In the genomic region with DNA sequence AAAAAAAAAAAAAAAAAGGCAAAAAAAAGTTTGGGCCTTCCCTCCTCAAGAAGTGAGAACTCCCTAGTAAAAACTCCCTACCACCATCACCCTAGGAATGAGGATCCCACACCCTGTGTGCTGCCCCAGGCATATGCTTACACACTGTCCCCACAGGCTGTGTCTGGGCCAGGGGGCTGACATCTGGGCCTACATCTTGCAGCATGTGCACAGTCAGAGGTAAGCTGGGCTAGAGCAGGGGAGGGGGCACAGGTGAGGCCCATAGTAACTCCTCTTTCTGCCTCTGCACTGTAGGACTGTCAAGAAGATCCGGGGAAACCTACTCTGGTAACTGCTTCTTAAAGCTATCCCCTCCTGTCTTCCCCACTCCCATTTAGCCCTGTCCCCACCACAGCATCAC, we compare ENCODE assay signal across 14 cellular contexts. TPM values are rescaled to one million over a fixed set of nuclear protein-coding genes. Genes with fewer than 3 reads are reported as not detected.
DNase-seq lines count a peak whose midpoint lies in the region; ATAC-seq, FAIRE-seq and TF ChIP-seq lines count a peak whose summit lies in the region.
"Had no signal": no experiment of that assay in that cellular context is flagged by ENCODE, and none has a peak within 500 bp of the region (broad histone marks: within the 10 kb centered on the region; RNA-seq: fewer than 3 reads in every experiment).

No MANE protein-coding gene starts in this region.

- H3K79me2 ChIP-seq in Karpas-422 (ENCODE audit: low read length) = peaks cover 14% of the 10 kb centered on the region
- H3K79me2 ChIP-seq in GM12878 (ENCODE audit: control insufficient read depth, insufficient read depth, low read length) = peaks cover 4% of the 10 kb centered on the region
- H3K79me2 ChIP-seq in neural progenitor cell (ENCODE audit: low read depth) = peaks cover 7% of the 10 kb centered on the region

- no peak for TF ChIP-seq EP300 in GM12878 (IDR thresholded peaks at IDR 0.05; ENCODE audit: borderline replicate concordance in 1 of 2, control insufficient read depth in 1 of 2, low read depth in 2 of 2, low read length in 2 of 2)

- H3K27ac ChIP-seq in Karpas-422 (ENCODE audit: low read length) (no peak overlapping the region), GM12878 (ENCODE audit: control insufficient read depth, insufficient read depth) (no peak overlapping the region), neural progenitor cell (no peak overlapping the region)

- peaks cover 23% of the 10 kb centered on the region for H3K4me1 Mint-ChIP-seq in T-helper 1 cell treated with Interleukin-12 subunit alpha and Interleukin-12 subunit beta and Interleukin-4 antibody, amounts not matched to agents 30 μg/mL and 1 μg/mL, for 36 hours (ENCODE audit: low read depth)
- H3K4me1 Mint-ChIP-seq in neural progenitor cell = no peaks in the 10 kb centered on the region

- peak overlapping the region; percentile 87 for H3K4me3 Mint-ChIP-seq in T-helper 1 cell treated with Interleukin-12 subunit alpha and Interleukin-12 subunit beta and Interleukin-4 antibody, amounts not matched to agents 30 μg/mL and 1 μg/mL, for 36 hours
- H3K4me3 Mint-ChIP-seq in neural progenitor cell = peak overlapping the region; percentile 92

- H3K9ac ChIP-seq in Karpas-422 (ENCODE audit: low read length) = peak overlapping the region; percentile 90
- H3K9ac ChIP-seq in GM12878 (ENCODE audit: control insufficient read depth, insufficient read depth, low read length) = peak overlapping the region; percentile 95; the same call in 1 of the 2 replicates
- H3K9ac ChIP-seq in neural progenitor cell = no peak overlapping the region

- WGBS in GM12878 (ENCODE audit: insufficient coverage, insufficient replicate concordance, low lambda C conversion rate, missing lambda C conversion rate) = 73% methylated on average over 1 of the region's 1 CpG

- POLR2A ChIA-PET in GM12878 (lab: Charles Lee) = interaction anchor here (0.6 to 3.7 kb wide), 6 partner anchors 9 to 96 kb away, joined by 3 to 30 read pairs (median 4); a partner anchor contains a TSS

- CTCF ChIA-PET in GM12878 (lab: Yijun Ruan, JAX) = interaction anchor here (0.7 to 1.6 kb wide), 2 partner anchors 79 to 103 kb away, joined by 3 to 4 read pairs; no protein-coding TSS in a partner anchor

- H3K9me3 ChIP-seq in Karpas-422 (ENCODE audit: low read length) (no peaks in the 10 kb centered on the region), GM12878 (replicated peaks; ENCODE audit: control insufficient read depth, insufficient read depth, low read length) (peaks cover 2% of the 10 kb centered on the region; the same call in 2 of the 3 replicates), neural progenitor cell (ENCODE audit: low read depth) (no peaks in the 10 kb centered on the region)

- H3K4me2 ChIP-seq in Karpas-422 (ENCODE audit: low read depth, low read length, poor library complexity, severe bottlenecking) = peak overlapping the region; percentile 91
- peak overlapping the region; percentile 57; the same call in 1 of the 2 replicates for H3K4me2 ChIP-seq in GM12878 (ENCODE audit: control insufficient read depth, insufficient read depth)
- H3K4me2 ChIP-seq in neural progenitor cell = peak overlapping the region; percentile 99

- TF ChIP-seq RAD21 in GM12878 (IDR thresholded peaks at IDR 0.05; ENCODE audit: insufficient read depth, low read depth, low read length) = no peak

- no peaks in the 10 kb centered on the region for H3K27me3 ChIP-seq in Karpas-422 (ENCODE audit: low read length)
- H3K27me3 ChIP-seq in GM12878 (replicated peaks in 1 of 2; ENCODE audit: control insufficient read depth in 2 of 2, insufficient read depth in 2 of 2, low read length in 1 of 2) = no peaks in the 10 kb centered on the region
- peaks cover 6% of the 10 kb centered on the region for H3K27me3 ChIP-seq in neural progenitor cell

- H3K9me3 Mint-ChIP-seq in T-helper 1 cell treated with Interleukin-12 subunit alpha and Interleukin-12 subunit beta and Interleukin-4 antibody, amounts not matched to agents 30 μg/mL and 1 μg/mL, for 36 hours = peaks cover 7% of the 10 kb centered on the region
- peaks cover 2% of the 10 kb centered on the region for H3K9me3 Mint-ChIP-seq in neural progenitor cell

- ATAC-seq in GM12878 (no peak), HG03520 (IDR thresholded peaks at IDR 0.05; ENCODE audit: unreplicated experiment) (no peak)

- no peaks in the 10 kb centered on the region for H3K27me3 Mint-ChIP-seq in T-helper 1 cell treated with Interleukin-12 subunit alpha and Interleukin-12 subunit beta and Interleukin-4 antibody, amounts not matched to agents 30 μg/mL and 1 μg/mL, for 36 hours (ENCODE audit: low read depth)
- peaks cover 15% of the 10 kb centered on the region for H3K27me3 Mint-ChIP-seq in neural progenitor cell (ENCODE audit: insufficient read depth, low read depth)

- TF ChIP-seq POLR2A in GM12878 (IDR thresholded peaks at IDR 0.05; ENCODE audit: low read depth, low read length) = no peak

- no peak for TF ChIP-seq CTCF in GM12878 (IDR thresholded peaks at IDR 0.05 in 2 of 3, conservative IDR thresholded peaks at IDR 0.05 in 1 of 3; ENCODE audit: control insufficient read depth in 2 of 3, extremely low read depth in 1 of 3, insufficient read depth in 1 of 3, low read depth in 3 of 3, low read length in 3 of 3)
- no peak for TF ChIP-seq CTCF in neural progenitor cell (IDR thresholded peaks at IDR 0.05)

- H3K4me1 ChIP-seq in Karpas-422 (ENCODE audit: low read length) (peaks cover 18% of the 10 kb centered on the region), GM12878 (ENCODE audit: control insufficient read depth, insufficient read depth, low read length) (peaks cover 17% of the 10 kb centered on the region), neural progenitor cell (no peaks in the 10 kb centered on the region)

- no peak overlapping the region for H2AFZ ChIP-seq in Karpas-422 (ENCODE audit: low read length)
- H2AFZ ChIP-seq in GM12878 (ENCODE audit: control insufficient read depth, low read depth, low read length) = no peak overlapping the region
- no peak overlapping the region for H2AFZ ChIP-seq in neural progenitor cell (replicated peaks)

- RAD21 ChIA-PET in GM12878 (lab: Charles Lee; ENCODE audit: unreplicated experiment) = no interaction called here

- SMC1A ChIA-PET in GM12878 (lab: Charles Lee; ENCODE audit: uncharacterized antibody, unreplicated experiment) = interaction anchor here (0.9 to 1.0 kb wide), 2 partner anchors 12 to 27 kb away, joined by 3 to 4 read pairs; no protein-coding TSS in a partner anchor

- H3F3A ChIP-seq in neural progenitor cell (ENCODE audit: low read depth) = no peaks in the 10 kb centered on the region

- H3K27ac Mint-ChIP-seq in T-helper 1 cell treated with Interleukin-12 subunit alpha and Interleukin-12 subunit beta and Interleukin-4 antibody, amounts not matched to agents 30 μg/mL and 1 μg/mL, for 36 hours = peak overlapping the region; percentile 77
- no peak overlapping the region for H3K27ac Mint-ChIP-seq in neural progenitor cell

- in situ Hi-C loops in GM12878 (cut with MboI) = no loop called here

- H3K36me3 ChIP-seq in Karpas-422 (ENCODE audit: insufficient read depth, low read length) (no peaks in the 10 kb centered on the region; the same call in 1 of the 2 replicates), GM12878 (ENCODE audit: control insufficient read depth in 2 of 2, insufficient read depth in 2 of 2, low read length in 1 of 2) (no peaks in the 10 kb centered on the region), neural progenitor cell (no peaks in the 10 kb centered on the region)

- H4K20me1 ChIP-seq in Karpas-422 (ENCODE audit: insufficient read depth, low read depth, low read length) (no peaks in the 10 kb centered on the region), GM12878 (ENCODE audit: control insufficient read depth, insufficient read depth) (no peaks in the 10 kb centered on the region), neural progenitor cell (ENCODE audit: low read depth) (no peaks in the 10 kb centered on the region)

- H3K36me3 Mint-ChIP-seq in T-helper 1 cell treated with Interleukin-12 subunit alpha and Interleukin-12 subunit beta and Interleukin-4 antibody, amounts not matched to agents 30 μg/mL and 1 μg/mL, for 36 hours (ENCODE audit: low read depth) = peaks cover 4% of the 10 kb centered on the region
- peaks cover 2% of the 10 kb centered on the region for H3K36me3 Mint-ChIP-seq in neural progenitor cell

- DNase-seq in T-helper 1 cell (no peak), Karpas-422 (no peak), GM12878 (ENCODE audit: low read depth, low spot score) (no peak), neural progenitor cell (ENCODE audit: low spot score) (no peak), hypothalamus (lab: John Stamatoyannopoulos, UW) (no peak), 8988T (no peak)
- DNase-seq: activated CD4-positive, CD25-positive, alpha-beta regulatory T cell; hippocampal formation had no signal

- H3K9me2 ChIP-seq in Karpas-422 (replicated peaks; ENCODE audit: insufficient read depth, low read length) = no peaks in the 10 kb centered on the region

- BruUV-seq in GM12878 (replicated peaks; lab: Mats Ljungman, UMichigan) = no TSS peak

- H3K4me3 ChIP-seq in Karpas-422 (ENCODE audit: low read length) = peak overlapping the region; percentile 94
- H3K4me3 ChIP-seq in GM12878 = peak overlapping the region; percentile 74
- H3K4me3 ChIP-seq in neural progenitor cell = peak overlapping the region; percentile 83

- no peak for FAIRE-seq in GM12878 (lab: Jason Lieb, UNC)
- FAIRE-seq: A204.1, G401.6 had no signal

- intact Hi-C loops in GM12878 (cut with micrococcal nuclease; ENCODE audit: unreplicated experiment) = loop anchor here (5.0 kb wide), 1 partner anchor 66 kb away; a partner anchor contains a TSS

RNA-seq across cellular contexts. Expression of a gene that starts 1.0 kb away (rescaled TPM):
- total RNA-seq in Karpas-422 (2014; rRNA removed; shearing (Covaris generic); ENCODE audit: low replicate concordance) = 12.5 and 26.2 TPM in 2 replicates
- total RNA-seq in GM12878 (2013; cell fraction: nucleolus; rRNA removed) = 30.7 and 33.8 TPM in 2 replicates
- 25.7 and 28.0 TPM in 2 replicates for total RNA-seq in GM12878 (2014; rRNA removed)
- total RNA-seq in GM12878 (2014; rRNA removed; fragmentation: Illumina TruSeq; extraction: Trizol) = 8.6 and 8.9 TPM in 2 replicates
- total RNA-seq in GM12878 (2021) = 32.6 and 34.9 TPM in 2 replicates
- polyA plus RNA-seq in GM12878 (2011; ENCODE audit: low read depth) = 8.7 TPM
- 7.9 and 9.7 TPM in 2 replicates for polyA plus RNA-seq in GM12878 (2011; rRNA removed)
- polyA plus RNA-seq in GM12878 (2011; cell fraction: cytosol; rRNA removed) = 8.5 and 13.0 TPM in 2 replicates
- polyA plus RNA-seq in GM12878 (2011; cell fraction: nucleus; rRNA removed) = 114 and 128 TPM in 2 replicates
- polyA plus RNA-seq in GM12878 (2012) = 13.8 and 15.4 TPM in 2 replicates
- polyA plus RNA-seq in GM12878 (2014; fragmentation: Illumina TruSeq; extraction: Trizol) = 5.1 and 7.6 TPM in 2 replicates
- 1 to 10 TPM; 3.1 to 3.6 TPM for polyA plus RNA-seq in GM12878 (2014; fragmentation: Nextera tagmentation; extraction: Ambion mirVana)
- polyA plus RNA-seq in GM12878 (2014; rRNA removed) = 25.5 and 28.5 TPM in 2 replicates
- polyA plus RNA-seq in GM12878 (2016; fragmentation: Nextera tagmentation; extraction: Ambion mirVana) = 10 to 100 TPM; 31.3 to 32.0 TPM
- 4.5 and 10.8 TPM in 2 replicates for polyA minus RNA-seq in GM12878 (2011; rRNA and poly(A)+ RNA removed)
- polyA minus RNA-seq in GM12878 (2011; cell fraction: cytosol; rRNA and poly(A)+ RNA removed) = 3.6 and 4.8 TPM in 2 replicates
- 12.0 and 20.1 TPM in 2 replicates for polyA minus RNA-seq in GM12878 (2011; cell fraction: nucleus; rRNA and poly(A)+ RNA removed)
- 12.4 and 27.8 TPM in 2 replicates for total RNA-seq in neural progenitor cell (ENCODE audit: low replicate concordance)

RNA-seq across cellular contexts. Expression of a gene that starts 15.3 kb away (rescaled TPM):
- 36.9 and 82.1 TPM in 2 replicates for total RNA-seq in Karpas-422 (2014; rRNA removed; shearing (Covaris generic); ENCODE audit: low replicate concordance)
- total RNA-seq in GM12878 (2013; cell fraction: nucleolus; rRNA removed) = 12.9 and 14.1 TPM in 2 replicates
- 53.9 and 58.8 TPM in 2 replicates for total RNA-seq in GM12878 (2014; rRNA removed)
- 20.5 and 23.8 TPM in 2 replicates for total RNA-seq in GM12878 (2014; rRNA removed; fragmentation: Illumina TruSeq; extraction: Trizol)
- 94.6 and 105 TPM in 2 replicates for total RNA-seq in GM12878 (2021)
- polyA plus RNA-seq in GM12878 (2011; ENCODE audit: low read depth) = 10.2 TPM
- 16.6 and 38.3 TPM in 2 replicates for polyA plus RNA-seq in GM12878 (2011; rRNA removed)
- polyA plus RNA-seq in GM12878 (2011; cell fraction: cytosol; rRNA removed) = 54.7 and 71.0 TPM in 2 replicates
- 26.5 and 41.2 TPM in 2 replicates for polyA plus RNA-seq in GM12878 (2011; cell fraction: nucleus; rRNA removed)
- 32.7 and 41.9 TPM in 2 replicates for polyA plus RNA-seq in GM12878 (2012)
- 4.0 and 16.3 TPM in 2 replicates for polyA plus RNA-seq in GM12878 (2014; fragmentation: Illumina TruSeq; extraction: Trizol)
- polyA plus RNA-seq in GM12878 (2014; fragmentation: Nextera tagmentation; extraction: Ambion mirVana) = 10 to 100 TPM in 1 of 2 experiments, 1 to 10 TPM in 1; 4.2 to 11.1 TPM
- polyA plus RNA-seq in GM12878 (2014; rRNA removed) = 68.4 and 83.3 TPM in 2 replicates
- 100 to 1,000 TPM; 105 to 117 TPM for polyA plus RNA-seq in GM12878 (2016; fragmentation: Nextera tagmentation; extraction: Ambion mirVana)
- polyA minus RNA-seq in GM12878 (2011; rRNA and poly(A)+ RNA removed) = 12.6 and 22.4 TPM in 2 replicates
- polyA minus RNA-seq in GM12878 (2011; cell fraction: cytosol; rRNA and poly(A)+ RNA removed) = 17.8 and 20.0 TPM in 2 replicates
- polyA minus RNA-seq in GM12878 (2011; cell fraction: nucleus; rRNA and poly(A)+ RNA removed) = 4.2 and 8.8 TPM in 2 replicates
- 20.1 and 53.7 TPM in 2 replicates for total RNA-seq in neural progenitor cell (ENCODE audit: low replicate concordance)

RNA-seq across cellular contexts. Expression of a gene that starts 27.6 kb away (rescaled TPM):
- total RNA-seq in Karpas-422 (2014; rRNA removed; shearing (Covaris generic); ENCODE audit: low replicate concordance) = not detected in 2 replicates
- not detected in 2 replicates for total RNA-seq in GM12878 (2013; cell fraction: nucleolus; rRNA removed)
- total RNA-seq in GM12878 (2014; rRNA removed) (not detected in 2 replicates), GM12878 (2014; rRNA removed; fragmentation: Illumina TruSeq; extraction: Trizol) (not detected in 2 replicates), GM12878 (2021) (not detected in 2 replicates), neural progenitor cell (ENCODE audit: low replicate concordance) (0.34 TPM in 1 of 2 replicates, not detected in the other)
- polyA plus RNA-seq in GM12878 (2011; ENCODE audit: low read depth) = not detected
- polyA plus RNA-seq in GM12878 (2011; rRNA removed) (not detected in 2 replicates), GM12878 (2014; fragmentation: Illumina TruSeq; extraction: Trizol) (not detected in 2 replicates), GM12878 (2014; fragmentation: Nextera tagmentation; extraction: Ambion mirVana) (not detected), GM12878 (2014; rRNA removed) (not detected in 2 replicates), GM12878 (2016; fragmentation: Nextera tagmentation; extraction: Ambion mirVana) (not detected)
- not detected in 2 replicates for polyA plus RNA-seq in GM12878 (2011; cell fraction: cytosol; rRNA removed)
- polyA plus RNA-seq in GM12878 (2011; cell fraction: nucleus; rRNA removed) = not detected in 2 replicates
- not detected in 2 replicates for polyA plus RNA-seq in GM12878 (2012)
- polyA minus RNA-seq in GM12878 (2011; rRNA and poly(A)+ RNA removed) = not detected in 2 replicates
- not detected in 2 replicates for polyA minus RNA-seq in GM12878 (2011; cell fraction: cytosol; rRNA and poly(A)+ RNA removed)
- polyA minus RNA-seq in GM12878 (2011; cell fraction: nucleus; rRNA and poly(A)+ RNA removed) = not detected in 2 replicates
- total RNA-seq: LHCN-M2, mononuclear cell had no signal

RNA-seq across cellular contexts. Expression of a gene that starts 28.0 kb away (rescaled TPM):
- total RNA-seq in Karpas-422 (2014; rRNA removed; shearing (Covaris generic); ENCODE audit: low replicate concordance) = 0.54 and 0.75 TPM in 2 replicates
- total RNA-seq in GM12878 (2013; cell fraction: nucleolus; rRNA removed) = 0.33 TPM in 1 of 2 replicates, not detected in the other
- 0.82 and 1.1 TPM in 2 replicates for total RNA-seq in GM12878 (2014; rRNA removed)
- total RNA-seq in GM12878 (2014; rRNA removed; fragmentation: Illumina TruSeq; extraction: Trizol) = 0.18 and 0.22 TPM in 2 replicates
- total RNA-seq in GM12878 (2021) = 0.93 and 1.3 TPM in 2 replicates
- polyA plus RNA-seq in GM12878 (2011; ENCODE audit: low read depth) = not detected
- polyA plus RNA-seq in GM12878 (2011; rRNA removed) = 0.19 and 0.46 TPM in 2 replicates
- polyA plus RNA-seq in GM12878 (2011; cell fraction: cytosol; rRNA removed) = 0.63 and 1.2 TPM in 2 replicates
- 0.64 and 1.2 TPM in 2 replicates for polyA plus RNA-seq in GM12878 (2011; cell fraction: nucleus; rRNA removed)
- polyA plus RNA-seq in GM12878 (2012) = 0.55 and 0.79 TPM in 2 replicates
- not detected in 2 replicates for polyA plus RNA-seq in GM12878 (2014; fragmentation: Illumina TruSeq; extraction: Trizol)
- under 1 TPM; 0.10 to 0.13 TPM for polyA plus RNA-seq in GM12878 (2014; fragmentation: Nextera tagmentation; extraction: Ambion mirVana)
- 1.2 and 1.4 TPM in 2 replicates for polyA plus RNA-seq in GM12878 (2014; rRNA removed)
- under 1 TPM; 0.54 to 0.66 TPM for polyA plus RNA-seq in GM12878 (2016; fragmentation: Nextera tagmentation; extraction: Ambion mirVana)
- not detected in 2 replicates for polyA minus RNA-seq in GM12878 (2011; rRNA and poly(A)+ RNA removed)
- polyA minus RNA-seq in GM12878 (2011; cell fraction: cytosol; rRNA and poly(A)+ RNA removed) = not detected in 2 replicates
- 0.48 and 0.77 TPM in 2 replicates for polyA minus RNA-seq in GM12878 (2011; cell fraction: nucleus; rRNA and poly(A)+ RNA removed)
- total RNA-seq in neural progenitor cell (ENCODE audit: low replicate concordance) = 0.71 TPM in 1 of 2 replicates, not detected in the other
- total RNA-seq: mononuclear cell had no signal

RNA-seq across cellular contexts. Expression of a gene that starts 34.5 kb away (rescaled TPM):
- 445 and 611 TPM in 2 replicates for total RNA-seq in Karpas-422 (2014; rRNA removed; shearing (Covaris generic); ENCODE audit: low replicate concordance)
- total RNA-seq in GM12878 (2013; cell fraction: nucleolus; rRNA removed) = 26.2 and 31.4 TPM in 2 replicates
- 813 and 819 TPM in 2 replicates for total RNA-seq in GM12878 (2014; rRNA removed)
- 691 and 694 TPM in 2 replicates for total RNA-seq in GM12878 (2014; rRNA removed; fragmentation: Illumina TruSeq; extraction: Trizol)
- 500 and 540 TPM in 2 replicates for total RNA-seq in GM12878 (2021)
- polyA plus RNA-seq in GM12878 (2011; ENCODE audit: low read depth) = 4,084 TPM
- 503 and 834 TPM in 2 replicates for polyA plus RNA-seq in GM12878 (2011; rRNA removed)
- polyA plus RNA-seq in GM12878 (2011; cell fraction: cytosol; rRNA removed) = 1,324 and 1,457 TPM in 2 replicates
- polyA plus RNA-seq in GM12878 (2011; cell fraction: nucleus; rRNA removed) = 484 and 641 TPM in 2 replicates
- 618 and 662 TPM in 2 replicates for polyA plus RNA-seq in GM12878 (2012)
- 764 and 890 TPM in 2 replicates for polyA plus RNA-seq in GM12878 (2014; fragmentation: Illumina TruSeq; extraction: Trizol)
- polyA plus RNA-seq in GM12878 (2014; fragmentation: Nextera tagmentation; extraction: Ambion mirVana) = 1,000 to 10,000 TPM; 1,597 to 1,700 TPM
- 822 and 846 TPM in 2 replicates for polyA plus RNA-seq in GM12878 (2014; rRNA removed)
- polyA plus RNA-seq in GM12878 (2016; fragmentation: Nextera tagmentation; extraction: Ambion mirVana) = 100 to 1,000 TPM; 912 to 984 TPM
- 735 and 1,037 TPM in 2 replicates for polyA minus RNA-seq in GM12878 (2011; rRNA and poly(A)+ RNA removed)
- polyA minus RNA-seq in GM12878 (2011; cell fraction: cytosol; rRNA and poly(A)+ RNA removed) = 165 and 167 TPM in 2 replicates
- 91.8 and 103 TPM in 2 replicates for polyA minus RNA-seq in GM12878 (2011; cell fraction: nucleus; rRNA and poly(A)+ RNA removed)
- total RNA-seq in neural progenitor cell (ENCODE audit: low replicate concordance) = 403 and 511 TPM in 2 replicates
